In genomic region chrX:40012039-40012799, GRCh38 we compare ENCODE assay signal across 8 cellular contexts.
A peak's percentile ranks its signal among the peaks of the same experiment; 100 is the strongest.
DNase-seq lines count a peak whose midpoint lies in the region; ATAC-seq and TF ChIP-seq lines count a peak whose summit lies in the region.

No MANE protein-coding gene starts in this region.

- H3K4me1 ChIP-seq in BLaER1 treated with 17β-estradiol and CSF1 and Interleukin-3, amounts not matched to agents 10 nM and 100 nM: peaks cover 32 to 60% (median 58%) of the 10 kb centered on the region in 10 experiments
- peaks cover 31 to 36% of the 10 kb centered on the region in 2 experiments for H3K4me1 ChIP-seq in neutrophil (ENCODE audit: control insufficient read depth in 1 of 2, insufficient read depth in 1 of 2, low read depth in 1 of 2, low read length in 1 of 2)

- peaks cover 38 to 75% (median 58%) of the 10 kb centered on the region in 11 experiments for H3K9me3 ChIP-seq in BLaER1 treated with 17β-estradiol and CSF1 and Interleukin-3, amounts not matched to agents 10 nM and 100 nM (replicated peaks in 1 of 11)
- no peaks in the 10 kb centered on the region for H3K9me3 ChIP-seq in neutrophil

- H3K4me3 ChIP-seq in BLaER1 treated with 17β-estradiol and CSF1 and Interleukin-3, amounts not matched to agents 10 nM and 100 nM: peak overlapping the region; percentile 50 to 71 (median 61); a peak in 19 of 20 replicates
- peak overlapping the region; percentile 62 for H3K4me3 ChIP-seq in H7 (ENCODE audit: insufficient read depth, low read depth, low read length)
- H3K4me3 ChIP-seq in epithelial cell of proximal tubule (ENCODE audit: low read depth, low read length): peak overlapping the region; percentile 59
- H3K4me3 ChIP-seq in neutrophil (ENCODE audit: low read depth in 1 of 2, low read length in 1 of 2): peak overlapping the region; percentile 63 to 69

- peak; percentile 84 for DNase-seq in H7
- DNase-seq in WTC11 (ENCODE audit: low spot score): no peak
- DNase-seq in epithelial cell of proximal tubule (ENCODE audit: low read depth): no peak
- DNase-seq in NCI-H2107 treated with DMSO at 0.1 percent for 48 hours (lab: John Stamatoyannopoulos, UW; ENCODE audit: unreplicated experiment): no peak
- no peak for DNase-seq in OCI-M2 (lab: John Stamatoyannopoulos, UW; ENCODE audit: unreplicated experiment)

- H3K9ac ChIP-seq in BLaER1 treated with 17β-estradiol and CSF1 and Interleukin-3, amounts not matched to agents 10 nM and 100 nM: peak overlapping the region in 10 of 11 experiments; percentile 72 to 85 (median 81); a peak in 18 of 22 replicates

- TF ChIP-seq CTCF in WTC11 (IDR thresholded peaks at IDR 0.05) (no peak), epithelial cell of proximal tubule (conservative IDR thresholded peaks at IDR 0.05; ENCODE audit: low read depth, low read length) (no peak), neutrophil (IDR thresholded peaks at IDR 0.05) (no peak)

- peaks cover 0 to 9% (median 0%) of the 10 kb centered on the region in 11 experiments; a peak in 6 of 22 replicates for H4K20me1 ChIP-seq in BLaER1 treated with 17β-estradiol and CSF1 and Interleukin-3, amounts not matched to agents 10 nM and 100 nM

- ATAC-seq in WTC11 (no peak), SK-N-SH treated with all-trans-retinoic acid at 6 μM for 48 hours (no peak)

- H3K36me3 Mint-ChIP-seq in WTC11: no peaks in the 10 kb centered on the region

- H3K4me2 ChIP-seq in BLaER1 treated with 17β-estradiol and CSF1 and Interleukin-3, amounts not matched to agents 10 nM and 100 nM: peak overlapping the region; percentile 83 to 95 (median 92)

- H3K4me1 Mint-ChIP-seq in WTC11: peaks cover 39% of the 10 kb centered on the region

- H3K27ac Mint-ChIP-seq in WTC11: no peak overlapping the region

- H3K27me3 Mint-ChIP-seq in WTC11 (ENCODE audit: low read depth): peaks cover 69% of the 10 kb centered on the region

- CTCF ChIA-PET in WTC11 (lab: Charles Lee): interaction anchor here (1.2 to 2.4 kb wide), 2 partner anchors 45 to 282 kb away, joined by 6 to 8 read pairs; no protein-coding TSS in a partner anchor

- peaks cover 44 to 65% (median 62%) of the 10 kb centered on the region in 11 experiments for H3K27me3 ChIP-seq in BLaER1 treated with 17β-estradiol and CSF1 and Interleukin-3, amounts not matched to agents 10 nM and 100 nM
- H3K27me3 ChIP-seq in H7 (ENCODE audit: control insufficient read depth, insufficient read depth, low read length) (peaks cover 80% of the 10 kb centered on the region), neutrophil (peaks cover 65% of the 10 kb centered on the region)

- H3K36me3 ChIP-seq in BLaER1 treated with 17β-estradiol and CSF1 and Interleukin-3, amounts not matched to agents 10 nM and 100 nM: no peaks in the 10 kb centered on the region
- H3K36me3 ChIP-seq in H7 (replicated peaks; ENCODE audit: control insufficient read depth, insufficient read depth, low read length): no peaks in the 10 kb centered on the region
- H3K36me3 ChIP-seq in neutrophil: no peaks in the 10 kb centered on the region

- H3K4me3 Mint-ChIP-seq in WTC11: peak overlapping the region; percentile 66

- H3K27ac ChIP-seq in BLaER1 treated with 17β-estradiol and CSF1 and Interleukin-3, amounts not matched to agents 10 nM and 100 nM: peak overlapping the region in 10 of 11 experiments; percentile 65 to 89 (median 84); a peak in 19 of 22 replicates
- H3K27ac ChIP-seq in neutrophil: no peak overlapping the region

- no peaks in the 10 kb centered on the region for H3K9me3 Mint-ChIP-seq in WTC11

- POLR2A ChIA-PET in WTC11 (lab: Charles Lee): interaction anchor here (0.8 to 1.1 kb wide), 2 partner anchors 70 to 195 kb away, joined by 3 read pairs; no protein-coding TSS in a partner anchor

TF ChIP-seq in WTC11, 78 proteins besides CTCF, POLR2A, EP300 and RAD21 (continues in another document):
- TF ChIP-seq ZNF396 (CRISPR knock-in tag; IDR thresholded peaks at IDR 0.05; ENCODE audit: borderline replicate concordance): no peak
- TF ChIP-seq, protein P1, sequence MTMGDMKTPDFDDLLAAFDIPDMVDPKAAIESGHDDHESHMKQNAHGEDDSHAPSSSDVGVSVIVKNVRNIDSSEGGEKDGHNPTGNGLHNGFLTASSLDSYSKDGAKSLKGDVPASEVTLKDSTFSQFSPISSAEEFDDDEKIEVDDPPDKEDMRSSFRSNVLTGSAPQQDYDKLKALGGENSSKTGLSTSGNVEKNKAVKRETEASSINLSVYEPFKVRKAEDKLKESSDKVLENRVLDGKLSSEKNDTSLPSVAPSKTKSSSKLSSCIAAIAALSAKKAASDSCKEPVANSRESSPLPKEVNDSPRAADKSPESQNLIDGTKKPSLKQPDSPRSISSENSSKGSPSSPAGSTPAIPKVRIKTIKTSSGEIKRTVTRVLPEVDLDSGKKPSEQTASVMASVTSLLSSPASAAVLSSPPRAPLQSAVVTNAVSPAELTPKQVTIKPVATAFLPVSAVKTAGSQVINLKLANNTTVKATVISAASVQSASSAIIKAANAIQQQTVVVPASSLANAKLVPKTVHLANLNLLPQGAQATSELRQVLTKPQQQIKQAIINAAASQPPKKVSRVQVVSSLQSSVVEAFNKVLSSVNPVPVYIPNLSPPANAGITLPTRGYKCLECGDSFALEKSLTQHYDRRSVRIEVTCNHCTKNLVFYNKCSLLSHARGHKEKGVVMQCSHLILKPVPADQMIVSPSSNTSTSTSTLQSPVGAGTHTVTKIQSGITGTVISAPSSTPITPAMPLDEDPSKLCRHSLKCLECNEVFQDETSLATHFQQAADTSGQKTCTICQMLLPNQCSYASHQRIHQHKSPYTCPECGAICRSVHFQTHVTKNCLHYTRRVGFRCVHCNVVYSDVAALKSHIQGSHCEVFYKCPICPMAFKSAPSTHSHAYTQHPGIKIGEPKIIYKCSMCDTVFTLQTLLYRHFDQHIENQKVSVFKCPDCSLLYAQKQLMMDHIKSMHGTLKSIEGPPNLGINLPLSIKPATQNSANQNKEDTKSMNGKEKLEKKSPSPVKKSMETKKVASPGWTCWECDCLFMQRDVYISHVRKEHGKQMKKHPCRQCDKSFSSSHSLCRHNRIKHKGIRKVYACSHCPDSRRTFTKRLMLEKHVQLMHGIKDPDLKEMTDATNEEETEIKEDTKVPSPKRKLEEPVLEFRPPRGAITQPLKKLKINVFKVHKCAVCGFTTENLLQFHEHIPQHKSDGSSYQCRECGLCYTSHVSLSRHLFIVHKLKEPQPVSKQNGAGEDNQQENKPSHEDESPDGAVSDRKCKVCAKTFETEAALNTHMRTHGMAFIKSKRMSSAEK (CRISPR knock-in tag; IDR thresholded peaks at IDR 0.05; ENCODE audit: borderline replicate concordance): no peak
- TF ChIP-seq TEAD1 (CRISPR knock-in tag; IDR thresholded peaks at IDR 0.05): no peak

TF ChIP-seq in SK-N-SH treated with all-trans-retinoic acid at 6 μM for 48 hours, 23 proteins besides CTCF, POLR2A, EP300 and RAD21 (continues in another document):
- TF ChIP-seq PPARA (CRISPR knock-in tag; IDR thresholded peaks at IDR 0.05; ENCODE audit: borderline replicate concordance) (no peak), BACH2 (CRISPR knock-in tag; IDR thresholded peaks at IDR 0.05; ENCODE audit: borderline replicate concordance) (no peak), RARB (CRISPR knock-in tag; IDR thresholded peaks at IDR 0.05) (no peak), PATZ1 (CRISPR knock-in tag; IDR thresholded peaks at IDR 0.05; ENCODE audit: borderline replicate concordance) (no peak), ISL1 (CRISPR knock-in tag; IDR thresholded peaks at IDR 0.05) (no peak), GLIS3 (CRISPR knock-in tag; IDR thresholded peaks at IDR 0.05) (no peak), ZFP30 (CRISPR knock-in tag; IDR thresholded peaks at IDR 0.05) (no peak), CSDC2 (CRISPR knock-in tag; IDR thresholded peaks at IDR 0.05) (no peak)
- TF ChIP-seq, protein P2, sequence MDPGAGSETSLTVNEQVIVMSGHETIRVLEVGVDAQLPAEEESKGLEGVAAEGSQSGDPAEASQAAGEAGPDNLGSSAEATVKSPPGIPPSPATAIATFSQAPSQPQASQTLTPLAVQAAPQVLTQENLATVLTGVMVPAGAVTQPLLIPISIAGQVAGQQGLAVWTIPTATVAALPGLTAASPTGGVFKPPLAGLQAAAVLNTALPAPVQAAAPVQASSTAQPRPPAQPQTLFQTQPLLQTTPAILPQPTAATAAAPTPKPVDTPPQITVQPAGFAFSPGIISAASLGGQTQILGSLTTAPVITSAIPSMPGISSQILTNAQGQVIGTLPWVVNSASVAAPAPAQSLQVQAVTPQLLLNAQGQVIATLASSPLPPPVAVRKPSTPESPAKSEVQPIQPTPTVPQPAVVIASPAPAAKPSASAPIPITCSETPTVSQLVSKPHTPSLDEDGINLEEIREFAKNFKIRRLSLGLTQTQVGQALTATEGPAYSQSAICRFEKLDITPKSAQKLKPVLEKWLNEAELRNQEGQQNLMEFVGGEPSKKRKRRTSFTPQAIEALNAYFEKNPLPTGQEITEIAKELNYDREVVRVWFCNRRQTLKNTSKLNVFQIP (CRISPR knock-in tag; IDR thresholded peaks at IDR 0.05; ENCODE audit: borderline replicate concordance, low read depth): no peak
